ENCODE assay signal across 18 cellular contexts in the genomic region with DNA sequence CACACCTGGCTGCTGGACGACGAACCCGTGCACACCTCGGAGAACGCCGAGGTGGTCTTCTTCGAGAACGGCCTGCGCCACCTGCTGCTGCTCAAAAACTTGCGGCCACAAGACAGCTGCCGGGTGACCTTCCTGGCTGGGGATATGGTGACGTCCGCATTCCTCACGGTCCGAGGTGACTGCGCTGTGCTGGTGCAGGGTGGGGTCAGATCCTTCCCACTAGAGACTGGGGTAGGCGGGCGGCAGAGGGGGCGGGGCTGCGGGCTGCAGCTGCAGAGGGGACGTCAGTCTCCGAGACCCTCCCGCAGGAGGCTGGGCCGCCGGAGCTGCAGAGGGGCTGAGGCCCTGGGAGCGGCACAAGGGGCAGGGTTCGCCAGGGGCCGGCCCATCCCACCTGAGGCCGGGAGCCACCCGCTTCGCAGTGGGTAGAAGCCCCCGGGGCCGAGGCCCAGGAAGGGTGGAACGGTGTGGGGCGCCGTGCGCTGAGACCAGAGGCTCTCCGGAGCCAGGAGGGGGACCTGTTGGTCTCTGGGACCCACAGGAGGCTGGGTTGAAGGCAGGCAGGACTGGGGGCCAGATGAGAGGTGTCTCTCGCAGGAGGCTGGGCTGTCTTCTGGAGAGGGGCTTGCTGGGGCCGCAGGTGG.
DNase-seq lines count a peak whose midpoint lies in the region; ATAC-seq and TF ChIP-seq lines count a peak whose summit lies in the region.
"Had no signal": no experiment of that assay in that cellular context is flagged by ENCODE, and none has a peak within 500 bp of the region (broad histone marks: within the 10 kb centered on the region; RNA-seq: fewer than 3 reads in every experiment).

No MANE protein-coding gene starts in this region.

- H3K9me3 Mint-ChIP-seq in GM23338 = peaks cover 9% of the 10 kb centered on the region; the same call in 2 of the 3 replicates

- H3K27me3 ChIP-seq in GM23338 (ENCODE audit: insufficient read depth) (no peaks in the 10 kb centered on the region), RWPE2 (ENCODE audit: insufficient read depth, poor library complexity, severe bottlenecking) (no peaks in the 10 kb centered on the region)
- H3K27me3 ChIP-seq: BLaER1 had no signal

- H4K20me1 ChIP-seq in GM23338 (replicated peaks; ENCODE audit: insufficient read depth) = no peaks in the 10 kb centered on the region
- H4K20me1 ChIP-seq: BLaER1 had no signal

- H3K4me3 Mint-ChIP-seq in GM23338 = no peak overlapping the region
- H3K4me3 Mint-ChIP-seq: activated T-cell treated with anti-CD3 and anti-CD28 coated beads, Interleukin-2, amount 50 U/mL, for 72 hours; naive thymus-derived CD8-positive, alpha-beta T cell had no signal

- no peaks in the 10 kb centered on the region for H3K9me3 ChIP-seq in RWPE2 (ENCODE audit: severe bottlenecking)

- H3K4me2 ChIP-seq in GM23338 = no peak overlapping the region
- H3K4me2 ChIP-seq: BLaER1 had no signal

- DNase-seq in GM23338 (ENCODE audit: low spot score) (peak; percentile 6), RWPE2 (ENCODE audit: low spot score) (peak; percentile 37), left lobe of liver (ENCODE audit: low spot score) (peak; percentile 41), sciatic nerve (ENCODE audit: low spot score) (peak; percentile 58), NCI-H2171 (lab: John Stamatoyannopoulos, UW) (no peak), NCI-H1105 treated with DMSO at 0.1 percent for 48 hours (lab: John Stamatoyannopoulos, UW) (no peak), GM19240 (ENCODE audit: insufficient read length, low spot score) (no peak)
- DNase-seq: activated T-cell treated with anti-CD3 and anti-CD28 coated beads, Interleukin-2, amount 50 U/mL, for 72 hours; cerebellar nuclear complex; NCI-H2029; NCI-H524; retina; stimulated activated CD4-positive, alpha-beta T cell treated with anti-CD3 and anti-CD28 coated beads, Interleukin-2, amount 100 ng/mL, for 48 hours; stimulated activated CD8-positive, alpha-beta memory T cell treated with anti-CD3 and anti-CD28 coated beads, Interleukin-4, amount 100 ng/mL, for 48 hours had no signal

- H3K4me3 ChIP-seq in GM23338 (no peak overlapping the region), RWPE2 (ENCODE audit: severe bottlenecking) (no peak overlapping the region)
- H3K4me3 ChIP-seq: BLaER1, SK-N-MC had no signal

- intact Hi-C loops in sciatic nerve (cut with DNase I) = no loop called here

- H3K27ac ChIP-seq in GM23338 (ENCODE audit: low read depth) = no peak overlapping the region
- no peak overlapping the region for H3K27ac ChIP-seq in RWPE2 (ENCODE audit: poor library complexity, severe bottlenecking)
- H3K27ac ChIP-seq: BLaER1, SK-N-MC had no signal

- H3K4me1 ChIP-seq in GM23338 (ENCODE audit: insufficient read depth) (no peaks in the 10 kb centered on the region), RWPE2 (ENCODE audit: insufficient read depth, poor library complexity, severe bottlenecking) (no peaks in the 10 kb centered on the region)
- H3K4me1 ChIP-seq: BLaER1 had no signal

- H3K36me3 ChIP-seq in GM23338 (ENCODE audit: insufficient read depth) (no peaks in the 10 kb centered on the region; the same call in 1 of the 2 replicates), RWPE2 (ENCODE audit: low read depth) (no peaks in the 10 kb centered on the region)

- H2AFZ ChIP-seq in GM23338 = no peak overlapping the region

- peaks cover 9% of the 10 kb centered on the region for H3K36me3 Mint-ChIP-seq in GM23338 (ENCODE audit: low read depth)

- no peak overlapping the region for H3K27ac Mint-ChIP-seq in GM23338
- H3K27ac Mint-ChIP-seq: activated T-cell treated with anti-CD3 and anti-CD28 coated beads, Interleukin-2, amount 50 U/mL, for 72 hours; naive thymus-derived CD8-positive, alpha-beta T cell had no signal

- H3K27me3 Mint-ChIP-seq in GM23338 (ENCODE audit: insufficient read depth, low read depth, poor library complexity) = peaks cover 5% of the 10 kb centered on the region
- H3K27me3 Mint-ChIP-seq: naive thymus-derived CD8-positive, alpha-beta T cell had no signal

- no peak for TF ChIP-seq CTCF in GM23338 (conservative IDR thresholded peaks at IDR 0.05; ENCODE audit: low read depth in 2 of 2)
- no peak for TF ChIP-seq CTCF in RWPE2 (IDR thresholded peaks at IDR 0.05; ENCODE audit: poor library complexity, severe bottlenecking)

- no peaks in the 10 kb centered on the region for H3F3A ChIP-seq in GM23338 (replicated peaks; ENCODE audit: low read depth)

- peaks cover 15% of the 10 kb centered on the region for H3K9me2 ChIP-seq in GM23338 (ENCODE audit: insufficient read depth)

- ATAC-seq in GM23338 = peak; percentile 51
- ATAC-seq in RWPE2 (ENCODE audit: low read depth) = no peak
- no peak for ATAC-seq in left lobe of liver
- no peak for ATAC-seq in sciatic nerve
- ATAC-seq: activated T-cell treated with anti-CD3 and anti-CD28 coated beads, Interleukin-2, amount 50 U/mL, for 72 hours; HCT116; naive thymus-derived CD8-positive, alpha-beta T cell had no signal

- H3K4me1 Mint-ChIP-seq in GM23338 = no peaks in the 10 kb centered on the region
- H3K4me1 Mint-ChIP-seq: naive thymus-derived CD8-positive, alpha-beta T cell had no signal

- H3K79me2 ChIP-seq in GM23338 (replicated peaks; ENCODE audit: insufficient read depth) = no peaks in the 10 kb centered on the region

TF ChIP-seq in GM23338, 12 proteins besides CTCF, POLR2A, EP300 and RAD21 (continues in another document):
- TF ChIP-seq NANOG (IDR thresholded peaks at IDR 0.05; ENCODE audit: borderline replicate concordance) (no peak), CREB1 (CRISPR knock-in tag; IDR thresholded peaks at IDR 0.05; ENCODE audit: low read depth) (no peak), EZH2 (IDR thresholded peaks at IDR 0.05; ENCODE audit: low read depth, unreplicated experiment) (no peak), POLR2AphosphoS5 (IDR thresholded peaks at IDR 0.05; ENCODE audit: low read depth) (no peak), JUNB (IDR thresholded peaks at IDR 0.05; ENCODE audit: unreplicated experiment) (no peak), STAT1 (IDR thresholded peaks at IDR 0.05; ENCODE audit: unreplicated experiment) (no peak)
- TF ChIP-seq, protein P1, sequence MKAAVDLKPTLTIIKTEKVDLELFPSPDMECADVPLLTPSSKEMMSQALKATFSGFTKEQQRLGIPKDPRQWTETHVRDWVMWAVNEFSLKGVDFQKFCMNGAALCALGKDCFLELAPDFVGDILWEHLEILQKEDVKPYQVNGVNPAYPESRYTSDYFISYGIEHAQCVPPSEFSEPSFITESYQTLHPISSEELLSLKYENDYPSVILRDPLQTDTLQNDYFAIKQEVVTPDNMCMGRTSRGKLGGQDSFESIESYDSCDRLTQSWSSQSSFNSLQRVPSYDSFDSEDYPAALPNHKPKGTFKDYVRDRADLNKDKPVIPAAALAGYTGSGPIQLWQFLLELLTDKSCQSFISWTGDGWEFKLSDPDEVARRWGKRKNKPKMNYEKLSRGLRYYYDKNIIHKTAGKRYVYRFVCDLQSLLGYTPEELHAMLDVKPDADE (IDR thresholded peaks at IDR 0.05) = no peak
- TF ChIP-seq, protein P2, sequence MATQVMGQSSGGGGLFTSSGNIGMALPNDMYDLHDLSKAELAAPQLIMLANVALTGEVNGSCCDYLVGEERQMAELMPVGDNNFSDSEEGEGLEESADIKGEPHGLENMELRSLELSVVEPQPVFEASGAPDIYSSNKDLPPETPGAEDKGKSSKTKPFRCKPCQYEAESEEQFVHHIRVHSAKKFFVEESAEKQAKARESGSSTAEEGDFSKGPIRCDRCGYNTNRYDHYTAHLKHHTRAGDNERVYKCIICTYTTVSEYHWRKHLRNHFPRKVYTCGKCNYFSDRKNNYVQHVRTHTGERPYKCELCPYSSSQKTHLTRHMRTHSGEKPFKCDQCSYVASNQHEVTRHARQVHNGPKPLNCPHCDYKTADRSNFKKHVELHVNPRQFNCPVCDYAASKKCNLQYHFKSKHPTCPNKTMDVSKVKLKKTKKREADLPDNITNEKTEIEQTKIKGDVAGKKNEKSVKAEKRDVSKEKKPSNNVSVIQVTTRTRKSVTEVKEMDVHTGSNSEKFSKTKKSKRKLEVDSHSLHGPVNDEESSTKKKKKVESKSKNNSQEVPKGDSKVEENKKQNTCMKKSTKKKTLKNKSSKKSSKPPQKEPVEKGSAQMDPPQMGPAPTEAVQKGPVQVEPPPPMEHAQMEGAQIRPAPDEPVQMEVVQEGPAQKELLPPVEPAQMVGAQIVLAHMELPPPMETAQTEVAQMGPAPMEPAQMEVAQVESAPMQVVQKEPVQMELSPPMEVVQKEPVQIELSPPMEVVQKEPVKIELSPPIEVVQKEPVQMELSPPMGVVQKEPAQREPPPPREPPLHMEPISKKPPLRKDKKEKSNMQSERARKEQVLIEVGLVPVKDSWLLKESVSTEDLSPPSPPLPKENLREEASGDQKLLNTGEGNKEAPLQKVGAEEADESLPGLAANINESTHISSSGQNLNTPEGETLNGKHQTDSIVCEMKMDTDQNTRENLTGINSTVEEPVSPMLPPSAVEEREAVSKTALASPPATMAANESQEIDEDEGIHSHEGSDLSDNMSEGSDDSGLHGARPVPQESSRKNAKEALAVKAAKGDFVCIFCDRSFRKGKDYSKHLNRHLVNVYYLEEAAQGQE (IDR thresholded peaks at IDR 0.05; ENCODE audit: unreplicated experiment) = no peak

Comparison
In these comparisons a context has a peak if more than half of its experiments do, and no peak if none do; other contexts are left out.
1. DNase-seq: peak in GM23338 (single experiment), RWPE2 (single experiment), left lobe of liver (single experiment) and sciatic nerve (single experiment); none in NCI-H2171 (single experiment), NCI-H1105 treated with DMSO at 0.1 percent for 48 hours (single experiment) and GM19240 (single experiment).